In genomic region chr1:39981957-39982356, GRCh38 we compare ENCODE assay signal across 11 cellular contexts. TPM values are rescaled to one million over a fixed set of nuclear protein-coding genes. Genes with fewer than 3 reads are reported as not detected.
A peak's percentile ranks its signal among the peaks of the same experiment; 100 is the strongest.
DNase-seq lines count a peak whose midpoint lies in the region; ATAC-seq and TF ChIP-seq lines count a peak whose summit lies in the region.
"Had no signal": no experiment of that assay in that cellular context is flagged by ENCODE, and none has a peak within 500 bp of the region (broad histone marks: within the 10 kb centered on the region; RNA-seq: fewer than 3 reads in every experiment).

No MANE protein-coding gene starts in this region.

- H3K4me3 Mint-ChIP-seq in CD4-positive, alpha-beta T cell: no peak overlapping the region
- H3K4me3 Mint-ChIP-seq: activated CD4-positive, alpha-beta T cell treated with anti-CD3 and anti-CD28 coated beads, Interleukin-2, amount 10 ng/mL, durations not matched to agents 7 days and 5 days had no signal

- H3K9me3 ChIP-seq in RWPE2 (ENCODE audit: severe bottlenecking): no peaks in the 10 kb centered on the region
- no peaks in the 10 kb centered on the region for H3K9me3 ChIP-seq in CD4-positive, alpha-beta T cell (ENCODE audit: control insufficient read depth, low read length)
- no peaks in the 10 kb centered on the region for H3K9me3 ChIP-seq in effector memory CD4-positive, alpha-beta T cell (ENCODE audit: control insufficient read depth, low read length)
- H3K9me3 ChIP-seq: uterus had no signal

- CTCF ChIA-PET in CD4-positive, alpha-beta T cell (lab: Charles Lee): no interaction called here

- no peaks in the 10 kb centered on the region for H3K36me3 ChIP-seq in RWPE2 (ENCODE audit: low read depth)
- no peaks in the 10 kb centered on the region for H3K36me3 ChIP-seq in effector memory CD4-positive, alpha-beta T cell (ENCODE audit: control insufficient read depth, insufficient read depth, low read length)
- H3K36me3 ChIP-seq: uterus had no signal

- intact Hi-C loops in CD4-positive, alpha-beta T cell (cut with DNase I, micrococcal nuclease): no loop called here

- TF ChIP-seq CTCF in RWPE2 (IDR thresholded peaks at IDR 0.05; ENCODE audit: poor library complexity, severe bottlenecking): no peak
- TF ChIP-seq CTCF in CD4-positive, alpha-beta T cell (IDR thresholded peaks at IDR 0.05): no peak

- H3K9me3 Mint-ChIP-seq in CD4-positive, alpha-beta T cell: no peaks in the 10 kb centered on the region
- H3K9me3 Mint-ChIP-seq: activated CD4-positive, alpha-beta T cell treated with anti-CD3 and anti-CD28 coated beads, Interleukin-2, amount 10 ng/mL, durations not matched to agents 7 days and 5 days had no signal

- no peak overlapping the region for H3K27ac Mint-ChIP-seq in CD4-positive, alpha-beta T cell
- H3K27ac Mint-ChIP-seq: activated CD4-positive, alpha-beta T cell treated with anti-CD3 and anti-CD28 coated beads, Interleukin-2, amount 10 ng/mL, durations not matched to agents 7 days and 5 days had no signal

- peaks cover 21% of the 10 kb centered on the region for H3K4me1 ChIP-seq in RWPE2 (ENCODE audit: insufficient read depth, poor library complexity, severe bottlenecking)
- H3K4me1 ChIP-seq in effector memory CD4-positive, alpha-beta T cell (ENCODE audit: control insufficient read depth, insufficient read depth, low read length, poor library complexity, severe bottlenecking): no peaks in the 10 kb centered on the region
- H3K4me1 ChIP-seq: uterus had no signal

- H3K4me1 Mint-ChIP-seq in CD4-positive, alpha-beta T cell (ENCODE audit: low read depth): no peaks in the 10 kb centered on the region
- H3K4me1 Mint-ChIP-seq: activated CD4-positive, alpha-beta T cell treated with anti-CD3 and anti-CD28 coated beads, Interleukin-2, amount 10 ng/mL, durations not matched to agents 7 days and 5 days had no signal

- H3K4me3 ChIP-seq in RWPE2 (ENCODE audit: severe bottlenecking): no peak overlapping the region
- no peak overlapping the region for H3K4me3 ChIP-seq in effector memory CD4-positive, alpha-beta T cell (ENCODE audit: insufficient read depth, low read depth, low read length, poor library complexity, severe bottlenecking)
- H3K4me3 ChIP-seq: uterus had no signal

- peak; percentile 99 for ATAC-seq in RWPE2 (ENCODE audit: low read depth)
- ATAC-seq in GM21717 (IDR thresholded peaks at IDR 0.05; ENCODE audit: unreplicated experiment): no peak
- ATAC-seq in CD4-positive, alpha-beta T cell (ENCODE audit: poor library complexity): no peak
- no peak for ATAC-seq in HG02885 (IDR thresholded peaks at IDR 0.05; ENCODE audit: poor library complexity, unreplicated experiment)

- H3K27me3 ChIP-seq in RWPE2 (ENCODE audit: insufficient read depth, poor library complexity, severe bottlenecking): no peaks in the 10 kb centered on the region
- no peaks in the 10 kb centered on the region for H3K27me3 ChIP-seq in CD4-positive, alpha-beta T cell (ENCODE audit: control insufficient read depth, insufficient read depth, low read length)
- H3K27me3 ChIP-seq in effector memory CD4-positive, alpha-beta T cell (replicated peaks; ENCODE audit: control insufficient read depth, insufficient read depth, low read length, poor library complexity, severe bottlenecking): no peaks in the 10 kb centered on the region
- H3K27me3 ChIP-seq: uterus had no signal

- DNase-seq in GM04503 (ENCODE audit: low read depth) (peak; percentile 64), RWPE2 (ENCODE audit: low spot score) (peak; percentile 87), fibroblast of gingiva (ENCODE audit: low read depth) (peak; percentile 34), renal cortical epithelial cell (ENCODE audit: low read depth) (peak; percentile 89)
- no peak for DNase-seq in CD4-positive, alpha-beta T cell
- DNase-seq in effector memory CD4-positive, alpha-beta T cell: no peak
- DNase-seq: activated CD4-positive, alpha-beta T cell treated with anti-CD3 and anti-CD28 coated beads, Interleukin-2, amount 10 ng/mL, durations not matched to agents 7 days and 5 days; aorta; uterus had no signal

- H3K36me3 Mint-ChIP-seq in CD4-positive, alpha-beta T cell (ENCODE audit: low read depth): no peaks in the 10 kb centered on the region

- H3K27ac ChIP-seq in RWPE2 (ENCODE audit: poor library complexity, severe bottlenecking): peak overlapping the region; percentile 68
- H3K27ac ChIP-seq in CD4-positive, alpha-beta T cell (ENCODE audit: low read depth, low read length): no peak overlapping the region
- H3K27ac ChIP-seq in effector memory CD4-positive, alpha-beta T cell (ENCODE audit: insufficient read depth, low read length, poor library complexity, severe bottlenecking): no peak overlapping the region
- H3K27ac ChIP-seq: uterus had no signal

- H3K27me3 Mint-ChIP-seq in CD4-positive, alpha-beta T cell: no peaks in the 10 kb centered on the region
- H3K27me3 Mint-ChIP-seq: activated CD4-positive, alpha-beta T cell treated with anti-CD3 and anti-CD28 coated beads, Interleukin-2, amount 10 ng/mL, durations not matched to agents 7 days and 5 days had no signal

- POLR2A ChIA-PET in CD4-positive, alpha-beta T cell (lab: Charles Lee): no interaction called here

RNA-seq across cellular contexts. Expression of gene MFSD2A, which starts 27.0 kb away (rescaled TPM):
- total RNA-seq in renal cortical epithelial cell: 6.7 and 9.7 TPM in 2 replicates
- total RNA-seq in CD4-positive, alpha-beta T cell: 1 to 10 TPM; 2.5 to 2.7 TPM

RNA-seq across cellular contexts. Expression of gene CAP1, which starts 58.6 kb away (rescaled TPM):
- total RNA-seq in renal cortical epithelial cell: 503 and 992 TPM in 2 replicates
- total RNA-seq in CD4-positive, alpha-beta T cell: 100 to 1,000 TPM; 121 to 126 TPM

Comparison
In these comparisons a context has a peak if more than half of its experiments do, and no peak if none do; other contexts are left out.
1. DNase-seq: peak in GM04503 (single experiment), RWPE2 (single experiment), fibroblast of gingiva (single experiment) and renal cortical epithelial cell (single experiment); none in CD4-positive, alpha-beta T cell (0 of 10) and effector memory CD4-positive, alpha-beta T cell (0 of 3).